In the genomic region with DNA sequence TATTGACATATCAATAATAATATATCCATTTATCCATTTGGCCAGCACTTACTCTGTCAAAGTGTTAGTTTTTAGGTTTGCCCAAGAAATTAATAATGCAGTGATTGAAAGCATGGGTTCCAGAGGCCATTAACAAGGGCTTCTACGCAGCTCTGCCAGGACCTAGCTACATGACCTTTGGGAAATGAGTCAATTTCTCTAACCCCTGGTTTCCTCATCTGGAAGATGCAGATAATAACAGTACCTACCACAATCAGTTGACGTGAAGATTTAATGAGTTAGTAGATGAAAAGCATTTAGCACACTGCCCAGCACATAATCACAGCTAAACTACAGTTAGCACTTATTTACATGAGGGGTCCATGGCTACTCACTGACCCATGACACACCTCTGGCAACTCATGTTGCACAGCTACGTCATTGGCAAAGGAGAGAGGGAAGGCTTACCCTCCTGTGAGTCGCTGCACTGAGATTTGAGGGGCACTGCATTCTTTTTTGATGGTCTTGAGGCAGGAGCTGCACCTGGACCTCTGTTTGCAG, we compare ENCODE assay signal across 23 cellular contexts.
DNase-seq lines count a peak whose midpoint lies in the region; ATAC-seq, FAIRE-seq and TF ChIP-seq lines count a peak whose summit lies in the region.
"Had no signal": no experiment of that assay in that cellular context is flagged by ENCODE, and none has a peak within 500 bp of the region (broad histone marks: within the 10 kb centered on the region; RNA-seq: fewer than 3 reads in every experiment).

No MANE protein-coding gene starts in this region.

- 6% methylated on average over 4 of the region's 4 CpGs for WGBS in HepG2 (ENCODE audit: low lambda C conversion rate)
- 59% methylated on average over 4 of the region's 4 CpGs for WGBS in right lobe of liver (ENCODE audit: insufficient coverage, low coverage, low lambda C conversion rate, missing lambda C conversion rate)
- WGBS in heart left ventricle, 4 donors, result 83 to 93% (median 87%) methylated on average over 4 of the region's 4 CpGs

- TF ChIP-seq CTCF in HepG2 (CRISPR knock-in tag; IDR thresholded peaks at IDR 0.05) (no peak), right lobe of liver (IDR thresholded peaks at IDR 0.05) (no peak), heart left ventricle (IDR thresholded peaks at IDR 0.05) (no peak)

- no peaks in the 10 kb centered on the region for H3K79me2 ChIP-seq in HepG2 (ENCODE audit: insufficient read depth, low read length)

- no peaks in the 10 kb centered on the region for H4K20me1 ChIP-seq in HepG2 (ENCODE audit: insufficient read depth, low read length)
- H4K20me1 ChIP-seq: BLaER1 had no signal

- H3K27me3 ChIP-seq in HepG2 (ENCODE audit: control insufficient read depth in 1 of 2, insufficient read depth in 2 of 2, low read length in 2 of 2) (peaks cover 0 to 10% of the 10 kb centered on the region in 2 experiments; a peak in 2 of 5 replicates), right lobe of liver (no peaks in the 10 kb centered on the region), heart left ventricle (no peaks in the 10 kb centered on the region), MG63 (no peaks in the 10 kb centered on the region)
- H3K27me3 ChIP-seq: BLaER1 had no signal

- ATAC-seq in HepG2 (no peak), right lobe of liver (no peak), heart left ventricle (no peak), GM18873 (IDR thresholded peaks at IDR 0.05; ENCODE audit: low FRiP score, unreplicated experiment) (no peak)
- ATAC-seq: CD8-positive, alpha-beta T cell; GM23338 had no signal

- no peak overlapping the region for H3K4me3 ChIP-seq in HepG2 (replicated peaks in 1 of 3; ENCODE audit: insufficient read depth in 1 of 3, low read depth in 2 of 3, low read length in 3 of 3)
- H3K4me3 ChIP-seq in right lobe of liver, result no peak overlapping the region
- H3K4me3 ChIP-seq in heart left ventricle, result no peak overlapping the region
- H3K4me3 ChIP-seq in MG63, result no peak overlapping the region
- H3K4me3 ChIP-seq: BLaER1, GM23338 had no signal

- H3K27ac ChIP-seq in HepG2 (ENCODE audit: extremely low read length, insufficient read depth, low read length) (no peak overlapping the region), right lobe of liver (no peak overlapping the region), heart left ventricle (no peak overlapping the region)
- H3K27ac ChIP-seq: 22Rv1, BLaER1, C4-2B had no signal

- no peak for FAIRE-seq in HepG2 (lab: Jason Lieb, UNC)
- FAIRE-seq: A204.1, G401.6, GM12892, GM19239, H54 had no signal

- no peak overlapping the region for H3K4me2 ChIP-seq in HepG2 (ENCODE audit: low read depth, low read length)
- H3K4me2 ChIP-seq: BLaER1, GM23338 had no signal

- no peak for DNase-seq in HepG2 (ENCODE audit: low spot score)
- no peak for DNase-seq in right lobe of liver
- DNase-seq in dermis microvascular lymphatic vessel endothelial cell (ENCODE audit: low read depth in 2 of 2), result peak; percentile 5 to 44
- DNase-seq in lung microvascular endothelial cell (ENCODE audit: low read depth in 2 of 2), result peak; percentile 27 to 34
- no peak for DNase-seq in heart left ventricle
- DNase-seq in MG63, result no peak
- DNase-seq in activated effector memory CD4-positive, alpha-beta T cell treated with anti-CD3 and anti-CD28 coated beads, Interleukin-2, amount 50 U/mL, for 16 hours, result no peak
- DNase-seq: Caco-2; CD4-positive, CD25-positive, alpha-beta regulatory T cell; CD8-positive, alpha-beta T cell; DMS153; DND-41; HCEC 1CT had no signal

- no peak for TF ChIP-seq RAD21 in HepG2 (CRISPR knock-in tag; IDR thresholded peaks at IDR 0.05)

- H2AFZ ChIP-seq in HepG2 (ENCODE audit: low read length), result no peak overlapping the region
- H2AFZ ChIP-seq: GM23338 had no signal

- TF ChIP-seq EP300 in HepG2 (IDR thresholded peaks at IDR 0.05; ENCODE audit: low read depth in 2 of 2, low read length in 2 of 2) (no peak), HepG2 (CRISPR knock-in tag; IDR thresholded peaks at IDR 0.05; ENCODE audit: borderline replicate concordance) (no peak)

- no peak for TF ChIP-seq POLR2A in HepG2 (IDR thresholded peaks at IDR 0.05; ENCODE audit: insufficient read depth in 1 of 2, low read depth in 2 of 2, low read length in 2 of 2)
- no peak for TF ChIP-seq POLR2A in right lobe of liver (IDR thresholded peaks at IDR 0.05)
- TF ChIP-seq POLR2A in heart left ventricle (IDR thresholded peaks at IDR 0.05), result no peak

- H3K4me1 ChIP-seq in HepG2 (ENCODE audit: insufficient read depth, low read length) (no peaks in the 10 kb centered on the region), right lobe of liver (no peaks in the 10 kb centered on the region), heart left ventricle (peaks cover 0 to 4% (median 0%) of the 10 kb centered on the region in 12 donors)
- H3K4me1 ChIP-seq: Caco-2 had no signal

- POLR2A ChIA-PET in HepG2 (lab: Yijun Ruan, JAX), result no interaction called here

- in situ Hi-C loops in HepG2 (cut with HindIII; ENCODE audit: extremely low pct_ligation_motif_present, low pct_unique_long_range_greater_than_20kb), result no loop called here

- no peaks in the 10 kb centered on the region for H3K9me3 ChIP-seq in HepG2 (ENCODE audit: low read length)
- no peaks in the 10 kb centered on the region for H3K9me3 ChIP-seq in right lobe of liver
- no peaks in the 10 kb centered on the region for H3K9me3 ChIP-seq in heart left ventricle
- no peaks in the 10 kb centered on the region for H3K9me3 ChIP-seq in MG63
- H3K9me3 ChIP-seq: Caco-2 had no signal

- H3K9ac ChIP-seq in HepG2 (ENCODE audit: insufficient read depth, low read depth, low read length), result no peak overlapping the region
- H3K9ac ChIP-seq: BLaER1 had no signal

- no peaks in the 10 kb centered on the region for H3K36me3 ChIP-seq in HepG2 (replicated peaks in 1 of 2; ENCODE audit: control insufficient read depth in 1 of 2, insufficient read depth in 2 of 2, low read length in 2 of 2)
- H3K36me3 ChIP-seq in right lobe of liver, result no peaks in the 10 kb centered on the region
- H3K36me3 ChIP-seq in heart left ventricle, result no peaks in the 10 kb centered on the region
- H3K36me3 ChIP-seq in MG63, result no peaks in the 10 kb centered on the region
- H3K36me3 ChIP-seq: BLaER1 had no signal

- BruUV-seq in HepG2 (replicated peaks; lab: Mats Ljungman, UMichigan), result no TSS peak

- intact Hi-C loops in HepG2 (cut with micrococcal nuclease; ENCODE audit: unreplicated experiment), result no loop called here
- intact Hi-C loops in right lobe of liver (cut with DNase I), result no loop called here
- intact Hi-C loops in heart left ventricle (cut with DNase I), result loop anchor here in 2 of 10 donors (10.0 kb wide), 3 partner anchors 912 to 1702 kb away; no protein-coding TSS in a partner anchor

- CTCF ChIA-PET in HepG2 (lab: Yijun Ruan, JAX; ENCODE audit: low intra/inter-chr PET ratio, low total read pairs), result no interaction called here

TF ChIP-seq in HepG2, 621 proteins besides CTCF, POLR2A, EP300 and RAD21:
- TF ChIP-seq CREB1 (IDR thresholded peaks at IDR 0.05) (0 out of 2 replicates have a peak, but pooled peaks have one; percentile 21), CREB1 (CRISPR knock-in tag; IDR thresholded peaks at IDR 0.05) (no peak), HNRNPH1 (optimal IDR thresholded peaks at IDR 0.05; ENCODE audit: low read depth, low read length) (no peak)

Comparison
In these comparisons a context has a peak if more than half of its experiments do, and no peak if none do; other contexts are left out.
1. DNase-seq: peak in dermis microvascular lymphatic vessel endothelial cell (2 of 2) and lung microvascular endothelial cell (2 of 2); none in HepG2 (single experiment), right lobe of liver (0 of 3), heart left ventricle (0 of 5), MG63 (single experiment) and activated effector memory CD4-positive, alpha-beta T cell treated with anti-CD3 and anti-CD28 coated beads, Interleukin-2, amount 50 U/mL, for 16 hours (single experiment).